ENCODE assay signal across 8 cellular contexts in genomic region chr3:183698318-183698731, GRCh38. TPM values are rescaled to one million over a fixed set of nuclear protein-coding genes. Genes with fewer than 3 reads are reported as not detected.
DNase-seq lines count a peak whose midpoint lies in the region; ATAC-seq and TF ChIP-seq lines count a peak whose summit lies in the region.

No MANE protein-coding gene starts in this region.

- H3K79me2 ChIP-seq in mammary epithelial cell (ENCODE audit: insufficient read depth, low read length) (peaks cover 57% of the 10 kb centered on the region), smooth muscle cell (ENCODE audit: low read depth) (peaks cover 57% of the 10 kb centered on the region)

- peak overlapping the region; percentile 77 for H3K9ac ChIP-seq in mammary epithelial cell (ENCODE audit: insufficient read depth, low read length)
- peak overlapping the region; percentile 83 for H3K9ac ChIP-seq in smooth muscle cell (ENCODE audit: low read depth)

- peak overlapping the region; percentile 100 for H3K4me3 ChIP-seq in SJSA1
- peak overlapping the region; percentile 73 to 91 (median 89) for H3K4me3 ChIP-seq in mammary epithelial cell (replicated peaks in 1 of 3; ENCODE audit: insufficient read depth in 1 of 3, low read depth in 2 of 3, low read length in 3 of 3)
- H3K4me3 ChIP-seq in smooth muscle cell: peak overlapping the region; percentile 98

- H3K27ac ChIP-seq in SJSA1 (peak overlapping the region; percentile 87), mammary epithelial cell (ENCODE audit: insufficient read depth, low read depth, low read length) (peak overlapping the region; percentile 84), smooth muscle cell (ENCODE audit: low read depth) (peak overlapping the region; percentile 58)

- in situ Hi-C loops in mammary epithelial cell (cut with MboI; ENCODE audit: low sequenced_read_pairs in 2 of 2): no loop called here

- H3K4me1 ChIP-seq in SJSA1 (replicated peaks) (peaks cover 4% of the 10 kb centered on the region; the same call in 1 of the 2 replicates), mammary epithelial cell (ENCODE audit: insufficient read depth, low read length) (peaks cover 10% of the 10 kb centered on the region), smooth muscle cell (ENCODE audit: low read depth) (peaks cover 11% of the 10 kb centered on the region)

- H4K20me1 ChIP-seq in mammary epithelial cell (ENCODE audit: insufficient read depth, low read length): peaks cover 4% of the 10 kb centered on the region
- peaks cover 45% of the 10 kb centered on the region for H4K20me1 ChIP-seq in smooth muscle cell (ENCODE audit: low read depth)

- no peak for TF ChIP-seq CTCF in mammary epithelial cell (conservative IDR thresholded peaks at IDR 0.05 in 1 of 2, IDR thresholded peaks at IDR 0.05 in 1 of 2; ENCODE audit: extremely low read depth in 1 of 2, insufficient read depth in 1 of 2, low read depth in 1 of 2, low read length in 2 of 2)
- no peak for TF ChIP-seq CTCF in smooth muscle cell (IDR thresholded peaks at IDR 0.05; ENCODE audit: borderline replicate concordance, insufficient read depth, poor library complexity, severe bottlenecking)

- CTCF ChIA-PET in mammary epithelial cell (lab: Charles Lee; ENCODE audit: low non-redundant PET): no interaction called here

- H3K9me3 ChIP-seq in SJSA1 (replicated peaks) (0 out of 2 replicates have a peak, but pooled peaks cover 2% of the 10 kb centered on the region), mammary epithelial cell (replicated peaks; ENCODE audit: insufficient read depth, low read length) (no peaks in the 10 kb centered on the region), smooth muscle cell (replicated peaks; ENCODE audit: low read depth) (no peaks in the 10 kb centered on the region)

- peak; percentile 48 for DNase-seq in CD1c-positive myeloid dendritic cell (ENCODE audit: extremely low spot score)
- DNase-seq in SJSA1 (ENCODE audit: low read depth in 1 of 2, low spot score in 2 of 2): peak; percentile 15 to 40
- peak; percentile 35 for DNase-seq in mammary epithelial cell
- peak; percentile 50 for DNase-seq in inferior parietal cortex (ENCODE audit: extremely low spot score)
- DNase-seq in smooth muscle cell (lab: John Stamatoyannopoulos, UW; ENCODE audit: unreplicated experiment): peak; percentile 24
- no peak for DNase-seq in OCI-M2 (lab: John Stamatoyannopoulos, UW; ENCODE audit: unreplicated experiment)

- ATAC-seq in GM19025 (IDR thresholded peaks at IDR 0.05; ENCODE audit: low read depth, unreplicated experiment): peak; percentile 10
- peak; percentile 23 for ATAC-seq in HG03175 (IDR thresholded peaks at IDR 0.05; ENCODE audit: unreplicated experiment)

- no TSS peak for BruUV-seq in mammary epithelial cell (replicated peaks; lab: Mats Ljungman, UMichigan)

- no peaks in the 10 kb centered on the region for H3K27me3 ChIP-seq in SJSA1 (replicated peaks)
- no peaks in the 10 kb centered on the region for H3K27me3 ChIP-seq in mammary epithelial cell (ENCODE audit: insufficient read depth, low read length)
- no peaks in the 10 kb centered on the region for H3K27me3 ChIP-seq in smooth muscle cell (ENCODE audit: low read depth)

- no peaks in the 10 kb centered on the region for H3F3A ChIP-seq in smooth muscle cell (ENCODE audit: low read depth)

- H3K36me3 ChIP-seq in SJSA1: peaks cover 6% of the 10 kb centered on the region
- no peaks in the 10 kb centered on the region for H3K36me3 ChIP-seq in mammary epithelial cell (ENCODE audit: insufficient read depth, low read length)
- no peaks in the 10 kb centered on the region for H3K36me3 ChIP-seq in smooth muscle cell (ENCODE audit: low read depth)

- H2AFZ ChIP-seq in mammary epithelial cell (ENCODE audit: low read depth, low read length) (peak overlapping the region; percentile 87), smooth muscle cell (ENCODE audit: low read depth) (peak overlapping the region; percentile 96)

- dilution Hi-C loops in mammary epithelial cell (cut with HindIII; ENCODE audit: low sequenced_read_pairs): no loop called here

- intact Hi-C loops in mammary epithelial cell (cut with micrococcal nuclease): loop anchor here (1.0 kb wide), 1 partner anchor 63 kb away; the partner anchor contains the start of gene KLHL24

- WGBS in mammary epithelial cell (ENCODE audit: low coverage, missing lambda C conversion rate): no CpG with 5 or more reads among the region's 12 CpGs
- WGBS in smooth muscle cell (ENCODE audit: low lambda C conversion rate): 0% methylated on average over 5 of the region's 12 CpGs

- H3K4me2 ChIP-seq in mammary epithelial cell (ENCODE audit: insufficient read depth, low read depth, low read length) (peak overlapping the region; percentile 93), smooth muscle cell (peak overlapping the region; percentile 92)

RNA-seq across cellular contexts. Expression of gene YEATS2, which starts 0.7 kb away (rescaled TPM):
- 14.9 and 20.0 TPM in 2 replicates for total RNA-seq in SJSA1 (2014; rRNA removed; shearing (Covaris generic))
- total RNA-seq in mammary epithelial cell: 10 to 100 TPM; 33.5 to 45.0 TPM
- polyA plus RNA-seq in mammary epithelial cell: 29.4 TPM
- 69.7 TPM for polyA minus RNA-seq in mammary epithelial cell
- total RNA-seq in smooth muscle cell: 30.4 and 56.0 TPM in 2 replicates
- polyA plus RNA-seq in smooth muscle cell: 19.9 and 22.3 TPM in 2 replicates
